ENCODE assay signal across 16 cellular contexts in the genomic region with DNA sequence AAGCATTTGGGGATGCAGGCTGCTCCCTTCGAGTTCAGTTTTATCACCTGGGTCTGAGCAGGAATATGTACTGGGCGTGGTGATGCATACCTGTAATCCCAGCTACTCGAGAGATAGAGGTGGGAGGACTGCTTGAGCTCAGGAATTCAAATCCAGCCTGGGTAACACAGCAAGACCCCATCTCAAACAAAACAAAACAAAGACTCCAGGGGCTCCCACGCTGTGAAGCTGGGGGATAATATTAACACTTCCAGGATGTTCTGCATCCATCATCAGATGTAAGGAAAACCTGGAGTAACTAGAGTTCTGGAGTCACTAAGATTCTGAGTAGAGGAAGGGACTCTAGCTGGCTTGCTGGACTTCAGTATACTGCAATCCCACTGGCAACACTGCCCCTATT. TPM values are rescaled to one million over a fixed set of nuclear protein-coding genes. Genes with fewer than 3 reads are reported as not detected.
A peak's percentile ranks its signal among the peaks of the same experiment; 100 is the strongest.
DNase-seq lines count a peak whose midpoint lies in the region; ATAC-seq and TF ChIP-seq lines count a peak whose summit lies in the region.
"Had no signal": no experiment of that assay in that cellular context is flagged by ENCODE, and none has a peak within 500 bp of the region (broad histone marks: within the 10 kb centered on the region; RNA-seq: fewer than 3 reads in every experiment).

No MANE protein-coding gene starts in this region.

- peak; percentile 35 for DNase-seq in H9
- peak; percentile 41 for DNase-seq in iPS-NIHi7 (ENCODE audit: extremely low spot score)
- DNase-seq in stimulated activated naive B cell treated with anti-CD40 and anti-IgM and Interleukin-4, amounts not matched to agents 10 μg/mL and 1 μg/mL and 100 μg/mL, for 72 hours: no peak
- DNase-seq in HCEC 1CT: no peak
- no peak for DNase-seq in HK-2 (ENCODE audit: unreplicated experiment)
- DNase-seq in thyroid gland: no peak
- DNase-seq: CD8-positive, alpha-beta T cell; DMS79; NCI-H1048; NCI-H1436 treated with DMSO at 0.1 percent for 48 hours; NCI-H82; PC-9 had no signal

- peaks cover 8% of the 10 kb centered on the region; the same call in 1 of the 2 replicates for H3K4me1 ChIP-seq in H9 (ENCODE audit: insufficient read depth, low read length)
- peaks cover 7% of the 10 kb centered on the region for H3K4me1 ChIP-seq in ectodermal cell (ENCODE audit: control insufficient read depth, insufficient read depth, low read length)
- H3K4me1 ChIP-seq in thyroid gland: peaks cover 0 to 4% of the 10 kb centered on the region in 2 donors

- no peaks in the 10 kb centered on the region for H3K79me1 ChIP-seq in H9 (ENCODE audit: insufficient read depth, low read depth, low read length, poor library complexity, severe bottlenecking)

- peak overlapping the region in 2 of 3 experiments; percentile 35 to 95; a peak in 2 of 7 replicates for H3K27ac Mint-ChIP-seq in H9
- H3K27ac Mint-ChIP-seq in stimulated activated naive B cell treated with anti-CD40 and anti-IgM and Interleukin-4, amounts not matched to agents 10 μg/mL and 1 μg/mL and 100 μg/mL, for 72 hours: peak overlapping the region; percentile 27
- H3K27ac Mint-ChIP-seq: CD8-positive, alpha-beta T cell had no signal

- H3K36me3 ChIP-seq in ectodermal cell (ENCODE audit: control insufficient read depth, insufficient read depth, low read length) (no peaks in the 10 kb centered on the region), thyroid gland (no peaks in the 10 kb centered on the region)
- H3K36me3 ChIP-seq: BLaER1 had no signal

- H3K9me3 Mint-ChIP-seq in H9: peaks cover 14 to 17% of the 10 kb centered on the region in 2 experiments
- peaks cover 4 to 8% of the 10 kb centered on the region in 2 donors for H3K9me3 Mint-ChIP-seq in stimulated activated naive B cell treated with anti-CD40 and anti-IgM and Interleukin-4, amounts not matched to agents 10 μg/mL and 1 μg/mL and 100 μg/mL, for 72 hours

- no peak overlapping the region for H2BK20ac ChIP-seq in H9 (ENCODE audit: low read depth, low read length, poor library complexity, severe bottlenecking)

- H3K23me2 ChIP-seq in H9 (ENCODE audit: insufficient read length, low read depth, low read length, poor library complexity, severe bottlenecking): no peaks in the 10 kb centered on the region

- no peak for TF ChIP-seq CTCF in H9 (conservative IDR thresholded peaks at IDR 0.05)
- no peak for TF ChIP-seq CTCF in thyroid gland (IDR thresholded peaks at IDR 0.05)

- no peak for TF ChIP-seq POLR2A in thyroid gland (IDR thresholded peaks at IDR 0.05)

- H3K4ac ChIP-seq in H9 (ENCODE audit: low read depth, low read length): no peak overlapping the region; the same call in 1 of the 2 replicates

- no peak overlapping the region for H4K8ac ChIP-seq in H9 (replicated peaks; ENCODE audit: insufficient read length, low read depth, low read length)

- no peak overlapping the region for H2BK120ac ChIP-seq in H9 (ENCODE audit: low read depth, low read length, poor library complexity, severe bottlenecking)

- no peak overlapping the region for H2BK15ac ChIP-seq in H9 (ENCODE audit: low read depth, low read length)

- no peak overlapping the region for H2BK12ac ChIP-seq in H9 (ENCODE audit: insufficient read length, low read depth, low read length)

- no peaks in the 10 kb centered on the region for H3K79me2 ChIP-seq in H9 (ENCODE audit: insufficient read depth, low read length)

- WGBS in H9 (ENCODE audit: extremely low coverage, insufficient read length, low lambda C conversion rate): no CpG with 5 or more reads among the region's 4 CpGs
- WGBS in ectodermal cell, 2 experiments: 43 to 49% methylated on average over 4 of the region's 4 CpGs
- 56 to 57% methylated on average over 4 of the region's 4 CpGs for WGBS in thyroid gland, 2 donors

- H2AK5ac ChIP-seq in H9 (ENCODE audit: insufficient read length, low read length): no peak overlapping the region

- peaks cover 25 to 38% of the 10 kb centered on the region in 2 experiments for H3K4me1 Mint-ChIP-seq in H9
- no peaks in the 10 kb centered on the region for H3K4me1 Mint-ChIP-seq in stimulated activated naive B cell treated with anti-CD40 and anti-IgM and Interleukin-4, amounts not matched to agents 10 μg/mL and 1 μg/mL and 100 μg/mL, for 72 hours

- peak overlapping the region in 1 of 2 experiments; percentile 21; a peak in 1 of 5 replicates for H3K4me3 Mint-ChIP-seq in H9
- H3K4me3 Mint-ChIP-seq in stimulated activated naive B cell treated with anti-CD40 and anti-IgM and Interleukin-4, amounts not matched to agents 10 μg/mL and 1 μg/mL and 100 μg/mL, for 72 hours: no peak overlapping the region
- H3K4me3 Mint-ChIP-seq: CD8-positive, alpha-beta T cell had no signal

- no peak for ATAC-seq in stimulated activated naive B cell treated with anti-CD40 and anti-IgM and Interleukin-4, amounts not matched to agents 10 μg/mL and 1 μg/mL and 100 μg/mL, for 72 hours (replicated peaks)
- ATAC-seq: CD8-positive, alpha-beta T cell had no signal

- no peak overlapping the region for H4K5ac ChIP-seq in H9 (ENCODE audit: insufficient read length, low read depth, low read length)

- H3K14ac ChIP-seq in H9 (ENCODE audit: insufficient read depth, low read length): peak overlapping the region; percentile 81; the same call in 1 of the 2 replicates

- intact Hi-C loops in thyroid gland (cut with DNase I): no loop called here

- no peaks in the 10 kb centered on the region for H3K9me3 ChIP-seq in H9 (ENCODE audit: control insufficient read depth, low read depth, low read length)
- no peaks in the 10 kb centered on the region for H3K9me3 ChIP-seq in ectodermal cell (ENCODE audit: control insufficient read depth, low read length)
- no peaks in the 10 kb centered on the region for H3K9me3 ChIP-seq in thyroid gland
- H3K9me3 ChIP-seq: BLaER1 had no signal

- H3K56ac ChIP-seq in H9 (ENCODE audit: insufficient read length, low read depth, low read length): no peak overlapping the region

- H3K23ac ChIP-seq in H9 (ENCODE audit: insufficient read length, low read depth, low read length): no peak overlapping the region

- H3K4me2 ChIP-seq in H9 (ENCODE audit: insufficient read depth, insufficient read length, low read length): no peak overlapping the region
- H3K4me2 ChIP-seq: BLaER1, PC-9 had no signal

- peaks cover 3% of the 10 kb centered on the region; the same call in 1 of the 2 replicates for H3K27me3 Mint-ChIP-seq in H9 (ENCODE audit: low read depth)
- peaks cover 13 to 17% of the 10 kb centered on the region in 2 donors for H3K27me3 Mint-ChIP-seq in stimulated activated naive B cell treated with anti-CD40 and anti-IgM and Interleukin-4, amounts not matched to agents 10 μg/mL and 1 μg/mL and 100 μg/mL, for 72 hours

- H3K27ac ChIP-seq in H9 (ENCODE audit: insufficient read length, low read depth, low read length) (no peak overlapping the region), ectodermal cell (ENCODE audit: insufficient read depth, low read depth, low read length, poor library complexity, severe bottlenecking) (peak overlapping the region; percentile 61), thyroid gland (no peak overlapping the region)
- H3K27ac ChIP-seq: BLaER1, PC-9 had no signal

- H2AFZ ChIP-seq in H9 (ENCODE audit: low read length): no peak overlapping the region
- H2AFZ ChIP-seq: PC-9 had no signal

- H3K36me3 Mint-ChIP-seq in H9 (ENCODE audit: insufficient read depth in 1 of 3, low read depth in 3 of 3): peaks cover 3 to 21% (median 13%) of the 10 kb centered on the region in 3 experiments; a peak in 6 of 7 replicates
- H3K36me3 Mint-ChIP-seq in stimulated activated naive B cell treated with anti-CD40 and anti-IgM and Interleukin-4, amounts not matched to agents 10 μg/mL and 1 μg/mL and 100 μg/mL, for 72 hours: no peaks in the 10 kb centered on the region
- H3K36me3 Mint-ChIP-seq: CD8-positive, alpha-beta T cell had no signal

- H3K4me3 ChIP-seq in ectodermal cell (ENCODE audit: insufficient read depth, low read depth, low read length) (no peak overlapping the region), thyroid gland (replicated peaks in 1 of 3) (no peak overlapping the region)
- H3K4me3 ChIP-seq: BLaER1, PC-9 had no signal

- H4K91ac ChIP-seq in H9 (ENCODE audit: insufficient read length, low read depth, low read length): no peak overlapping the region

- no peak overlapping the region for H3K9ac ChIP-seq in H9 (ENCODE audit: extremely low read depth, insufficient read length, low read length)
- H3K9ac ChIP-seq: BLaER1 had no signal

- no peak overlapping the region for H2BK5ac ChIP-seq in H9 (ENCODE audit: insufficient read length, low read length)

- no peaks in the 10 kb centered on the region for H4K20me1 ChIP-seq in H9 (ENCODE audit: control insufficient read depth, insufficient read depth, insufficient read length)
- H4K20me1 ChIP-seq: BLaER1 had no signal

- no peaks in the 10 kb centered on the region for H3K27me3 ChIP-seq in H9 (ENCODE audit: insufficient read depth, low read length)
- H3K27me3 ChIP-seq in ectodermal cell (ENCODE audit: control insufficient read depth, insufficient read depth, low read length, poor library complexity, severe bottlenecking): no peaks in the 10 kb centered on the region
- H3K27me3 ChIP-seq in thyroid gland: no peaks in the 10 kb centered on the region
- H3K27me3 ChIP-seq: BLaER1 had no signal

- peak overlapping the region; percentile 95 for H3K18ac ChIP-seq in H9 (ENCODE audit: insufficient read length, low read depth, low read length)

- H3T11ph ChIP-seq in H9 (ENCODE audit: low read length): peak overlapping the region; percentile 78

RNA-seq across cellular contexts. Expression of a gene that starts 40.6 kb away (rescaled TPM):
- not detected in 2 replicates for total RNA-seq in H9 (2021)
- polyA plus RNA-seq in ectodermal cell (2013, experiment 1 of 4): not detected
- not detected for polyA plus RNA-seq in ectodermal cell (2013, experiment 2 of 4)
- polyA plus RNA-seq in ectodermal cell (2013, experiment 3 of 4): not detected
- polyA plus RNA-seq in ectodermal cell (2013, experiment 4 of 4): not detected
- not detected for total RNA-seq in thyroid gland
- total RNA-seq: CD8-positive, alpha-beta T cell; G401; MCF 10A; PC-9 had no signal

Comparison
In these comparisons a context has a peak if more than half of its experiments do, and no peak if none do; other contexts are left out.
1. DNase-seq: peak in H9 (single experiment) and iPS-NIHi7 (single experiment); none in stimulated activated naive B cell treated with anti-CD40 and anti-IgM and Interleukin-4, amounts not matched to agents 10 μg/mL and 1 μg/mL and 100 μg/mL, for 72 hours (single experiment), HCEC 1CT (single experiment), HK-2 (single experiment) and thyroid gland (0 of 2).